Comparison of ENCODE assay signal across 8 cellular contexts in genomic region chr9:137046094-137046787, GRCh38. TPM values are rescaled to one million over a fixed set of nuclear protein-coding genes. Genes with fewer than 3 reads are reported as not detected.
DNase-seq lines count a peak whose midpoint lies in the region; ATAC-seq and TF ChIP-seq lines count a peak whose summit lies in the region.

TSS of gene NPDC1 (minus strand) at chr9:137046177. CDS start at chr9:137045989, 188 bp downstream.

- TF ChIP-seq POLR2A in heart left ventricle (IDR thresholded peaks at IDR 0.05) (peak in 1 of 2 donors; percentile 36), transverse colon (IDR thresholded peaks at IDR 0.05) (no peak)

- H3F3A ChIP-seq in SU-DHL-6 (ENCODE audit: insufficient read depth): no peaks in the 10 kb centered on the region

- no peaks in the 10 kb centered on the region for H3K9me3 ChIP-seq in SU-DHL-6 (ENCODE audit: insufficient read depth, low read length)
- no peaks in the 10 kb centered on the region for H3K9me3 ChIP-seq in heart left ventricle
- H3K9me3 ChIP-seq in transverse colon: no peaks in the 10 kb centered on the region

- intact Hi-C loops in heart left ventricle (cut with DNase I): loop anchor here in 6 of 10 donors (1.0 to 2.0 kb wide), 4 partner anchors 18 to 21 kb away; no protein-coding TSS in a partner anchor
- intact Hi-C loops in transverse colon (cut with DNase I; ENCODE audit: low total_unique reads): loop anchor here (2.0 kb wide), 1 partner anchor 23 kb away; no protein-coding TSS in a partner anchor

- no peak within 1 kb of the TSS for H2AFZ ChIP-seq in SU-DHL-6 (ENCODE audit: low read depth, low read length, severe bottlenecking)

- H3K4me1 ChIP-seq in heart left ventricle (peaks cover 0 to 53% (median 35%) of the 10 kb centered on the region in 12 donors), transverse colon (peaks cover 22 to 38% (median 33%) of the 10 kb centered on the region in 4 donors)

- no peaks in the 10 kb centered on the region for H3K9me2 ChIP-seq in SU-DHL-6 (replicated peaks; ENCODE audit: insufficient read depth, low read length)

- in situ Hi-C loops in transverse colon (cut with MboI; ENCODE audit: low pct_ligation_motif_present in 1 of 4, low pct_unique_long_range_greater_than_20kb in 1 of 4, low sequenced_read_pairs in 3 of 4): loop anchor here in 3 of 4 donors (10.0 to 25.0 kb wide), 2 partner anchors 259 to 261 kb away; partner anchors contain the start of genes CCDC183 (in 2 of the 3) and TMEM141 (in 2 of the 3)

- H3K27me3 ChIP-seq in SU-DHL-6 (ENCODE audit: low read length) (no peaks in the 10 kb centered on the region), heart left ventricle (peaks cover 0 to 56% (median 26%) of the 10 kb centered on the region in 9 donors), transverse colon (peaks cover 64% of the 10 kb centered on the region)

- no peak within 1 kb of the TSS for H3K27ac ChIP-seq in SU-DHL-6 (ENCODE audit: low read depth, low read length)
- H3K27ac ChIP-seq in adipose tissue (ENCODE audit: low read depth, low read length): no peak within 1 kb of the TSS
- peak within 1 kb of the TSS; percentile 80 to 96 (median 88) for H3K27ac ChIP-seq in heart left ventricle
- peak within 1 kb of the TSS; percentile 56 to 75 (median 64) for H3K27ac ChIP-seq in transverse colon

- WGBS in adipose tissue, 3 donors: 0 to 1% (median 0%) methylated on average over 49 to 56 of the region's 56 CpGs
- 0 to 1% (median 0%) methylated on average over 32 to 56 of the region's 56 CpGs for WGBS in heart left ventricle, 4 donors
- WGBS in transverse colon (ENCODE audit: low coverage in 1 of 2), 2 donors: 3% methylated on average over 42 of the region's 56 CpGs; no CpG with 5 or more reads in 1 of the 2 donors

- TF ChIP-seq CTCF in GM12864 (IDR thresholded peaks at IDR 0.05; ENCODE audit: low read depth, low read length, missing control alignments): peak; percentile 89
- TF ChIP-seq CTCF in SU-DHL-6 (IDR thresholded peaks at IDR 0.05; ENCODE audit: insufficient read depth, low read length, poor library complexity, severe bottlenecking): peak; percentile 68
- peak; percentile 83 to 95 (median 88) for TF ChIP-seq CTCF in heart left ventricle (IDR thresholded peaks at IDR 0.05)
- peak; percentile 85 to 94 (median 92) for TF ChIP-seq CTCF in transverse colon (IDR thresholded peaks at IDR 0.05)

- H3K4me3 ChIP-seq in GM12864 (ENCODE audit: low read depth, low read length) (no peak within 1 kb of the TSS), SU-DHL-6 (ENCODE audit: insufficient read depth, low read length, poor library complexity, severe bottlenecking) (no peak within 1 kb of the TSS), heart left ventricle (peak within 1 kb of the TSS; percentile 62 to 92 (median 72)), transverse colon (peak within 1 kb of the TSS; percentile 16 to 60 (median 50))

- no peaks in the 10 kb centered on the region for H4K20me1 ChIP-seq in SU-DHL-6 (ENCODE audit: low read depth, low read length)

- peak within 1 kb of the TSS; percentile 18 for H3K4me2 ChIP-seq in SU-DHL-6 (ENCODE audit: low read depth, low read length, poor library complexity, severe bottlenecking)

- no peaks in the 10 kb centered on the region for H3K79me2 ChIP-seq in SU-DHL-6 (ENCODE audit: insufficient read depth, low read length)

- H3K36me3 ChIP-seq in SU-DHL-6 (ENCODE audit: low read length) (no peaks in the 10 kb centered on the region), heart left ventricle (peaks cover 0 to 10% (median 3%) of the 10 kb centered on the region in 9 donors), transverse colon (no peaks in the 10 kb centered on the region)

- ATAC-seq in heart left ventricle (peak; percentile 45 to 71 (median 62)), GM21381 (IDR thresholded peaks at IDR 0.05; ENCODE audit: unreplicated experiment) (no peak)

- H3K9ac ChIP-seq in SU-DHL-6 (ENCODE audit: low read length): no peak within 1 kb of the TSS

- DNase-seq in GM12864 (ENCODE audit: low read depth) (no peak), MV-4-11 (lab: John Stamatoyannopoulos, UW) (peak; percentile 72), heart left ventricle (peak; percentile 82 to 90 (median 83)), pons (ENCODE audit: low spot score) (peak; percentile 59), transverse colon (peak; percentile 86)

- no peak for TF ChIP-seq EP300 in transverse colon (IDR thresholded peaks at IDR 0.05; ENCODE audit: low read depth)

RNA-seq across cellular contexts. Expression of gene NPDC1, which starts in this region (rescaled TPM):
- polyA plus RNA-seq in adipose tissue (100 to 1,000 TPM in 2 of 3 donors, 10 to 100 TPM in 1; 45.3 to 213 (median 113) TPM), heart left ventricle (10 to 100 TPM; 38.4 to 71.7 TPM)
- total RNA-seq in heart left ventricle (100 to 1,000 TPM in 1 of 9 donors, 10 to 100 TPM in 8; 45.1 to 114 (median 55.1) TPM), transverse colon (100 to 1,000 TPM in 2 of 4 donors, 10 to 100 TPM in 2; 58.0 to 972 (median 274) TPM)

Comparison
In these comparisons a context has a peak if more than half of its experiments do, and no peak if none do; other contexts are left out.
1. H3K4me3 ChIP-seq: peak in heart left ventricle (12 of 12) and transverse colon (4 of 4); none in GM12864 (single experiment) and SU-DHL-6 (single experiment).
2. H3K27ac ChIP-seq: peak in heart left ventricle (12 of 12) and transverse colon (4 of 4); none in SU-DHL-6 (single experiment) and adipose tissue (single experiment).
3. Peak in every context shown above with its lines, with median percentiles within 50 percentile points of each other: CTCF ChIP-seq.